Comparison of ENCODE assay signal across 8 cellular contexts in genomic region chr2:169824373-169825333, GRCh38. TPM values are rescaled to one million over a fixed set of nuclear protein-coding genes. Genes with fewer than 3 reads are reported as not detected.
DNase-seq lines count a peak whose midpoint lies in the region; ATAC-seq and TF ChIP-seq lines count a peak whose summit lies in the region.

METTL5 (minus strand) TSS chr2:169824905; CDS start chr2:169824597, 308 bp downstream.

- H3K9me3 ChIP-seq in hepatocyte (ENCODE audit: low read depth) = no peaks in the 10 kb centered on the region

- H3K27ac ChIP-seq in hepatocyte = peak within 1 kb of the TSS; percentile 89

- peak within 1 kb of the TSS; percentile 82 for H3K4me2 ChIP-seq in hepatocyte

- 5% methylated on average over 61 of the region's 61 CpGs for WGBS in hepatocyte (ENCODE audit: low lambda C conversion rate, missing lambda C conversion rate)

- no peaks in the 10 kb centered on the region for H3K9me2 ChIP-seq in hepatocyte (replicated peaks; ENCODE audit: insufficient read depth)

- peaks cover 50% of the 10 kb centered on the region for H3K79me2 ChIP-seq in hepatocyte

- ATAC-seq in GM18502 (IDR thresholded peaks at IDR 0.05; ENCODE audit: poor library complexity, unreplicated experiment) (peak; percentile 68), HG02885 (IDR thresholded peaks at IDR 0.05; ENCODE audit: poor library complexity, unreplicated experiment) (peak; percentile 72), HG03378 (IDR thresholded peaks at IDR 0.05; ENCODE audit: unreplicated experiment) (no peak)

- DNase-seq in NCI-H1930 (lab: John Stamatoyannopoulos, UW) (peak; percentile 57 to 88), T-helper 9 cell (peak; percentile 69), astrocyte of the cerebellum (ENCODE audit: low read depth) (peak; percentile 34), hepatocyte (ENCODE audit: low spot score) (peak; percentile 92), renal cortical epithelial cell (ENCODE audit: low read depth) (peak; percentile 38)

- H4K20me1 ChIP-seq in hepatocyte (ENCODE audit: insufficient read depth, poor library complexity, severe bottlenecking) = peaks cover 17% of the 10 kb centered on the region

- in situ Hi-C loops in astrocyte of the cerebellum (cut with HindIII; ENCODE audit: low sequenced_read_pairs) = no loop called here

- H3K4me1 ChIP-seq in hepatocyte (ENCODE audit: insufficient read depth) = peaks cover 8% of the 10 kb centered on the region

- H3K27me3 ChIP-seq in hepatocyte = no peaks in the 10 kb centered on the region

- peak within 1 kb of the TSS; percentile 83 for H2AFZ ChIP-seq in hepatocyte

- H3K4me3 ChIP-seq in astrocyte of the cerebellum (ENCODE audit: low read depth, low read length) = peak within 1 kb of the TSS; percentile 74
- peak within 1 kb of the TSS; percentile 76 for H3K4me3 ChIP-seq in hepatocyte

- TF ChIP-seq CTCF in astrocyte of the cerebellum (IDR thresholded peaks at IDR 0.05; ENCODE audit: low read depth, low read length, missing control alignments) (peak; percentile 82), hepatocyte (IDR thresholded peaks at IDR 0.05; ENCODE audit: poor library complexity) (peak; percentile 95)

- H3K36me3 ChIP-seq in hepatocyte (replicated peaks; ENCODE audit: insufficient read depth, low read depth) = no peaks in the 10 kb centered on the region

RNA-seq across cellular contexts. Expression of gene METTL5, which starts in this region (rescaled TPM):
- total RNA-seq in hepatocyte (45.9 and 61.0 TPM in 2 replicates), renal cortical epithelial cell (55.3 and 72.2 TPM in 2 replicates)
- polyA plus RNA-seq in hepatocyte = 55.4 and 60.7 TPM in 2 replicates

Comparison
In these comparisons a context has a peak if more than half of its experiments do, and no peak if none do; other contexts are left out.
1. DNase-seq: peak in every context shown above with its lines; median percentile 92 in hepatocyte; 72 in NCI-H1930; 69 in T-helper 9 cell; 38 in renal cortical epithelial cell; 34 in astrocyte of the cerebellum.